Comparison of ENCODE assay signal across 1 cellular context in the genomic region with DNA sequence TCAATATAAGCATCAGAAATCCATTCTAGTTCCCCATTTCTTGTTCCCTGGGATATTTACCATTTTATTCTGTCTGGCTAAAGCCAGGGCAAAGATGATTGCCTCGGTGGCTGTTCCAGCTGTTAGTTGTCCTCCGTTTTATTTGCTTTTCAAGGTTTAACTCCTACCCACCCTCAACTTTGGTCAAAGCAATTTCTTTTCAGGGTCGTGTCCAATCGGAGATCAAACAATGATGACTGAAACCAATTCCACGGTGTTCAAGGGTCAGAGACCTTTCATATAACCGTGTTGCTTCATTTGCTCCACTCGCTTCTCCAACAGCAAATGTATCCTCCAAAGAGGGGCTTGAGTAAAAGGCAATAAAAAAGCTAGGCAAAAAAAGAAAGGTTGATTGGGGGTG.
A peak's percentile ranks its signal among the peaks of the same experiment; 100 is the strongest.
TF ChIP-seq lines count a peak whose summit lies in the region.

No MANE protein-coding gene starts in this region.

TF ChIP-seq in HepG2, 621 proteins besides CTCF, POLR2A, EP300 and RAD21 (continued from another document and continues in another):
- no peak for TF ChIP-seq ZNF891 (CRISPR knock-in tag; IDR thresholded peaks at IDR 0.05)
- TF ChIP-seq PATZ1 (CRISPR knock-in tag; IDR thresholded peaks at IDR 0.05), result 0 out of 2 replicates have a peak, but pooled peaks have one; percentile 21
- no peak for TF ChIP-seq ZNF558 (CRISPR knock-in tag; IDR thresholded peaks at IDR 0.05; ENCODE audit: borderline replicate concordance)
- no peak for TF ChIP-seq HIVEP1 (CRISPR knock-in tag; IDR thresholded peaks at IDR 0.05)
- TF ChIP-seq ARID2 (CRISPR knock-in tag; IDR thresholded peaks at IDR 0.05; ENCODE audit: borderline replicate concordance), result no peak
- TF ChIP-seq FOXA3 (CRISPR knock-in tag; IDR thresholded peaks at IDR 0.05), result peak; percentile 23; the same call in 1 of the 2 replicates
- TF ChIP-seq CEBPB (IDR thresholded peaks at IDR 0.05; ENCODE audit: borderline replicate concordance, low read depth, low read length), result peak; percentile 60; the same call in 1 of the 2 replicates
- TF ChIP-seq TEAD3 (CRISPR knock-in tag; optimal IDR thresholded peaks at IDR 0.05; ENCODE audit: borderline replicate concordance), result peak; percentile 32
- TF ChIP-seq ARHGAP35 (CRISPR knock-in tag; IDR thresholded peaks at IDR 0.05; ENCODE audit: borderline replicate concordance), result no peak
- TF ChIP-seq, protein P1, sequence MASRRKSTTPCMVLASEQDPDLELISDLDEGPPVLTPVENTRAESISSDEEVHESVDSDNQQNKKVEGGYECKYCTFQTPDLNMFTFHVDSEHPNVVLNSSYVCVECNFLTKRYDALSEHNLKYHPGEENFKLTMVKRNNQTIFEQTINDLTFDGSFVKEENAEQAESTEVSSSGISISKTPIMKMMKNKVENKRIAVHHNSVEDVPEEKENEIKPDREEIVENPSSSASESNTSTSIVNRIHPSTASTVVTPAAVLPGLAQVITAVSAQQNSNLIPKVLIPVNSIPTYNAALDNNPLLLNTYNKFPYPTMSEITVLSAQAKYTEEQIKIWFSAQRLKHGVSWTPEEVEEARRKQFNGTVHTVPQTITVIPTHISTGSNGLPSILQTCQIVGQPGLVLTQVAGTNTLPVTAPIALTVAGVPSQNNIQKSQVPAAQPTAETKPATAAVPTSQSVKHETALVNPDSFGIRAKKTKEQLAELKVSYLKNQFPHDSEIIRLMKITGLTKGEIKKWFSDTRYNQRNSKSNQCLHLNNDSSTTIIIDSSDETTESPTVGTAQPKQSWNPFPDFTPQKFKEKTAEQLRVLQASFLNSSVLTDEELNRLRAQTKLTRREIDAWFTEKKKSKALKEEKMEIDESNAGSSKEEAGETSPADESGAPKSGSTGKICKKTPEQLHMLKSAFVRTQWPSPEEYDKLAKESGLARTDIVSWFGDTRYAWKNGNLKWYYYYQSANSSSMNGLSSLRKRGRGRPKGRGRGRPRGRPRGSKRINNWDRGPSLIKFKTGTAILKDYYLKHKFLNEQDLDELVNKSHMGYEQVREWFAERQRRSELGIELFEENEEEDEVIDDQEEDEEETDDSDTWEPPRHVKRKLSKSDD (CRISPR knock-in tag; IDR thresholded peaks at IDR 0.05; ENCODE audit: low read depth), result no peak
- TF ChIP-seq TP53 (CRISPR knock-in tag; conservative IDR thresholded peaks at IDR 0.05), result no peak
- no peak for TF ChIP-seq ZC3H13 (CRISPR knock-in tag; IDR thresholded peaks at IDR 0.05)
- TF ChIP-seq, protein P2, sequence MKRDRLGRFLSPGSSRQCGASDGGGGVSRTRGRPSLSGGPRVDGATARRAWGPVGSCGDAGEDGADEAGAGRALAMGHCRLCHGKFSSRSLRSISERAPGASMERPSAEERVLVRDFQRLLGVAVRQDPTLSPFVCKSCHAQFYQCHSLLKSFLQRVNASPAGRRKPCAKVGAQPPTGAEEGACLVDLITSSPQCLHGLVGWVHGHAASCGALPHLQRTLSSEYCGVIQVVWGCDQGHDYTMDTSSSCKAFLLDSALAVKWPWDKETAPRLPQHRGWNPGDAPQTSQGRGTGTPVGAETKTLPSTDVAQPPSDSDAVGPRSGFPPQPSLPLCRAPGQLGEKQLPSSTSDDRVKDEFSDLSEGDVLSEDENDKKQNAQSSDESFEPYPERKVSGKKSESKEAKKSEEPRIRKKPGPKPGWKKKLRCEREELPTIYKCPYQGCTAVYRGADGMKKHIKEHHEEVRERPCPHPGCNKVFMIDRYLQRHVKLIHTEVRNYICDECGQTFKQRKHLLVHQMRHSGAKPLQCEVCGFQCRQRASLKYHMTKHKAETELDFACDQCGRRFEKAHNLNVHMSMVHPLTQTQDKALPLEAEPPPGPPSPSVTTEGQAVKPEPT (CRISPR knock-in tag; IDR thresholded peaks at IDR 0.05; ENCODE audit: low read depth), result no peak
- TF ChIP-seq ZBTB21 (CRISPR knock-in tag; IDR thresholded peaks at IDR 0.05), result no peak
- TF ChIP-seq SRSF9 (IDR thresholded peaks at IDR 0.05; ENCODE audit: borderline replicate concordance, insufficient read depth, low read depth, low read length, poor library complexity, severe bottlenecking), result no peak
- TF ChIP-seq ZNF513 (CRISPR knock-in tag; conservative IDR thresholded peaks at IDR 0.05), result no peak
- TF ChIP-seq NR2F1 (CRISPR knock-in tag; IDR thresholded peaks at IDR 0.05), result peak; percentile 11 to 53; a peak in 1 of 4 replicates
- no peak for TF ChIP-seq XBP1 (CRISPR knock-in tag; IDR thresholded peaks at IDR 0.05)
- TF ChIP-seq ZNF569 (CRISPR knock-in tag; IDR thresholded peaks at IDR 0.05; ENCODE audit: borderline replicate concordance), result no peak
- no peak for TF ChIP-seq POGK (CRISPR knock-in tag; conservative IDR thresholded peaks at IDR 0.05)
- TF ChIP-seq ZNF292 (CRISPR knock-in tag; IDR thresholded peaks at IDR 0.05; ENCODE audit: borderline replicate concordance, low read depth), result 0 out of 2 replicates have a peak, but pooled peaks have one; percentile 31
- peak; percentile 36; the same call in 1 of the 2 replicates for TF ChIP-seq SOX5 (CRISPR knock-in tag; IDR thresholded peaks at IDR 0.05; ENCODE audit: borderline replicate concordance)
- no peak for TF ChIP-seq ELF3 (CRISPR knock-in tag; IDR thresholded peaks at IDR 0.05)
- TF ChIP-seq CREM (IDR thresholded peaks at IDR 0.05), result peak; percentile 32; the same call in 1 of the 2 replicates
- TF ChIP-seq CREM (CRISPR knock-in tag; IDR thresholded peaks at IDR 0.05), result no peak
- TF ChIP-seq IRF2 (CRISPR knock-in tag; IDR thresholded peaks at IDR 0.05), result 0 out of 2 replicates have a peak, but pooled peaks have one; percentile 15
- 0 out of 2 replicates have a peak, but pooled peaks have one; percentile 28 for TF ChIP-seq ATF2 (CRISPR knock-in tag; IDR thresholded peaks at IDR 0.05)
- TF ChIP-seq, protein P3, sequence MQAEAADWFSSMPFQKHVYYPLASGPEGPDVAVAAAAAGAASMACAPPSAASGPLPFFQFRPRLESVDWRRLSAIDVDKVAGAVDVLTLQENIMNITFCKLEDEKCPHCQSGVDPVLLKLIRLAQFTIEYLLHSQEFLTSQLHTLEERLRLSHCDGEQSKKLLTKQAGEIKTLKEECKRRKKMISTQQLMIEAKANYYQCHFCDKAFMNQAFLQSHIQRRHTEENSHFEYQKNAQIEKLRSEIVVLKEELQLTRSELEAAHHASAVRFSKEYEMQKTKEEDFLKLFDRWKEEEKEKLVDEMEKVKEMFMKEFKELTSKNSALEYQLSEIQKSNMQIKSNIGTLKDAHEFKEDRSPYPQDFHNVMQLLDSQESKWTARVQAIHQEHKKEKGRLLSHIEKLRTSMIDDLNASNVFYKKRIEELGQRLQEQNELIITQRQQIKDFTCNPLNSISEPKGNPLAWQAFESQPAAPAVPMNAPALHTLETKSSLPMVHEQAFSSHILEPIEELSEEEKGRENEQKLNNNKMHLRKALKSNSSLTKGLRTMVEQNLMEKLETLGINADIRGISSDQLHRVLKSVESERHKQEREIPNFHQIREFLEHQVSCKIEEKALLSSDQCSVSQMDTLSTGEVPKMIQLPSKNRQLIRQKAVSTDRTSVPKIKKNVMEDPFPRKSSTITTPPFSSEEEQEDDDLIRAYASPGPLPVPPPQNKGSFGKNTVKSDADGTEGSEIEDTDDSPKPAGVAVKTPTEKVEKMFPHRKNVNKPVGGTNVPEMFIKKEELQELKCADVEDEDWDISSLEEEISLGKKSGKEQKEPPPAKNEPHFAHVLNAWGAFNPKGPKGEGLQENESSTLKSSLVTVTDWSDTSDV (CRISPR knock-in tag; IDR thresholded peaks at IDR 0.05), result no peak
- 0 out of 2 replicates have a peak, but pooled peaks have one; percentile 31 for TF ChIP-seq FOSL2 (CRISPR knock-in tag; IDR thresholded peaks at IDR 0.05)
- no peak for TF ChIP-seq FOXC1 (CRISPR knock-in tag; IDR thresholded peaks at IDR 0.05; ENCODE audit: borderline replicate concordance)
- no peak for TF ChIP-seq CBFB (CRISPR knock-in tag; IDR thresholded peaks at IDR 0.05)
- no peak for TF ChIP-seq CEBPZ (IDR thresholded peaks at IDR 0.05; ENCODE audit: low read length)
- TF ChIP-seq ZMYM4 (CRISPR knock-in tag; IDR thresholded peaks at IDR 0.05), result no peak
- TF ChIP-seq, protein P4, sequence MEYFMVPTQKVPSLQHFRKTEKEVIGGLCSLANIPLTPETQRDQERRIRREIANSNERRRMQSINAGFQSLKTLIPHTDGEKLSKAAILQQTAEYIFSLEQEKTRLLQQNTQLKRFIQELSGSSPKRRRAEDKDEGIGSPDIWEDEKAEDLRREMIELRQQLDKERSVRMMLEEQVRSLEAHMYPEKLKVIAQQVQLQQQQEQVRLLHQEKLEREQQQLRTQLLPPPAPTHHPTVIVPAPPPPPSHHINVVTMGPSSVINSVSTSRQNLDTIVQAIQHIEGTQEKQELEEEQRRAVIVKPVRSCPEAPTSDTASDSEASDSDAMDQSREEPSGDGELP (IDR thresholded peaks at IDR 0.05; ENCODE audit: borderline replicate concordance, low read depth), result peak; percentile 81; the same call in 1 of the 2 replicates
- no peak for TF ChIP-seq TBX2 (CRISPR knock-in tag; IDR thresholded peaks at IDR 0.05; ENCODE audit: borderline replicate concordance)
- TF ChIP-seq PAX8 (CRISPR knock-in tag; IDR thresholded peaks at IDR 0.05; ENCODE audit: borderline replicate concordance), result no peak
- no peak for TF ChIP-seq ZNF180 (CRISPR knock-in tag; IDR thresholded peaks at IDR 0.05; ENCODE audit: borderline replicate concordance, low read depth)
- no peak for TF ChIP-seq ZNF501 (CRISPR knock-in tag; IDR thresholded peaks at IDR 0.05)
- peak; percentile 85 for TF ChIP-seq BCL6 (CRISPR knock-in tag; IDR thresholded peaks at IDR 0.05)
- TF ChIP-seq ASH2L (IDR thresholded peaks at IDR 0.05; ENCODE audit: insufficient read length, low read depth, low read length), result peak; percentile 43
- TF ChIP-seq CEBPG (CRISPR knock-in tag; IDR thresholded peaks at IDR 0.05), result peak; percentile 77
- no peak for TF ChIP-seq CREB1 (IDR thresholded peaks at IDR 0.05)
- TF ChIP-seq CREB1 (CRISPR knock-in tag; IDR thresholded peaks at IDR 0.05), result no peak
